Comparison of ENCODE assay signal across 18 cellular contexts in genomic region chr7:15709978-15710377, GRCh38.
DNase-seq lines count a peak whose midpoint lies in the region; ATAC-seq, FAIRE-seq and TF ChIP-seq lines count a peak whose summit lies in the region.
"Had no signal": no experiment of that assay in that cellular context is flagged by ENCODE, and none has a peak within 500 bp of the region (broad histone marks: within the 10 kb centered on the region; RNA-seq: fewer than 3 reads in every experiment).

No MANE protein-coding gene starts in this region.

- H3K9me3 ChIP-seq in BLaER1 treated with 17β-estradiol and CSF1 and Interleukin-3, amounts not matched to agents 10 nM and 100 nM (replicated peaks in 1 of 11) = no peaks in the 10 kb centered on the region
- H3K9me3 ChIP-seq: SJSA1 had no signal

- H4K20me1 ChIP-seq in BLaER1 treated with 17β-estradiol and CSF1 and Interleukin-3, amounts not matched to agents 10 nM and 100 nM = no peaks in the 10 kb centered on the region

- H3K4me1 ChIP-seq in BLaER1 treated with 17β-estradiol and CSF1 and Interleukin-3, amounts not matched to agents 10 nM and 100 nM = peaks cover 0 to 14% (median 7%) of the 10 kb centered on the region in 10 experiments; a peak in 14 of 20 replicates
- H3K4me1 ChIP-seq: SJSA1 had no signal

- H3K4me3 ChIP-seq in BLaER1 treated with 17β-estradiol and CSF1 and Interleukin-3, amounts not matched to agents 10 nM and 100 nM = no peak overlapping the region
- H3K4me3 ChIP-seq in fibroblast of mammary gland (ENCODE audit: control insufficient read depth, low read depth, low read length) = no peak overlapping the region
- H3K4me3 ChIP-seq: K562, SJSA1 had no signal

- TF ChIP-seq CTCF in fibroblast of mammary gland (conservative IDR thresholded peaks at IDR 0.05; ENCODE audit: control insufficient read depth, insufficient read depth, low read depth, low read length) = no peak

- no peaks in the 10 kb centered on the region for H3K36me3 ChIP-seq in BLaER1 treated with 17β-estradiol and CSF1 and Interleukin-3, amounts not matched to agents 10 nM and 100 nM
- H3K36me3 ChIP-seq: SJSA1 had no signal

- FAIRE-seq in H54 (lab: Jason Lieb, UNC) (peak; percentile 97), RCC 7860 (lab: Jason Lieb, UNC) (no peak)
- FAIRE-seq: K562 had no signal

- DNase-seq in H54 (ENCODE audit: insufficient read length, low spot score) (no peak), RCC 7860 (ENCODE audit: low spot score) (peak; percentile 13), fibroblast of mammary gland (ENCODE audit: low read depth) (peak; percentile 40), DMS114 treated with DMSO at 0.1 percent for 48 hours (lab: John Stamatoyannopoulos, UW; ENCODE audit: unreplicated experiment) (no peak), NCI-H1105 treated with DMSO at 0.1 percent for 48 hours (lab: John Stamatoyannopoulos, UW) (no peak), HuH-7.5 (ENCODE audit: low spot score) (no peak)
- DNase-seq: ACHN; CD8-positive, alpha-beta memory T cell; H7; NCI-H1092; NCI-H187 treated with DMSO at 0.1 percent for 48 hours; NCI-H2171 treated with DMSO at 0.1 percent for 48 hours; NCI-H510A treated with DMSO at 0.1 percent for 48 hours had no signal

- no peak overlapping the region for H3K27ac ChIP-seq in BLaER1 treated with 17β-estradiol and CSF1 and Interleukin-3, amounts not matched to agents 10 nM and 100 nM
- H3K27ac ChIP-seq: RWPE1, SJSA1 had no signal

- no peaks in the 10 kb centered on the region for H3K27me3 ChIP-seq in BLaER1 treated with 17β-estradiol and CSF1 and Interleukin-3, amounts not matched to agents 10 nM and 100 nM
- H3K27me3 ChIP-seq: SJSA1 had no signal

- H3K4me2 ChIP-seq in BLaER1 treated with 17β-estradiol and CSF1 and Interleukin-3, amounts not matched to agents 10 nM and 100 nM = peak overlapping the region in 10 of 11 experiments; percentile 9 to 51 (median 40); a peak in 10 of 22 replicates

- H3K9ac ChIP-seq in BLaER1 treated with 17β-estradiol and CSF1 and Interleukin-3, amounts not matched to agents 10 nM and 100 nM = no peak overlapping the region

- ATAC-seq in GM21423 (IDR thresholded peaks at IDR 0.05; ENCODE audit: unreplicated experiment) = no peak
- ATAC-seq: K562 had no signal

- TF ChIP-seq POLR2A in H54 (IDR thresholded peaks at IDR 0.05; ENCODE audit: low read depth, low read length) = no peak

Comparison
In these comparisons a context has a peak if more than half of its experiments do, and no peak if none do; other contexts are left out.
1. DNase-seq: peak in RCC 7860 (single experiment) and fibroblast of mammary gland (single experiment); none in H54 (single experiment), DMS114 treated with DMSO at 0.1 percent for 48 hours (single experiment), NCI-H1105 treated with DMSO at 0.1 percent for 48 hours (single experiment) and HuH-7.5 (single experiment).